8 cellular contexts compared by ENCODE assay signal in genomic region chr11:31809857-31810778, GRCh38. TPM values are rescaled to one million over a fixed set of nuclear protein-coding genes. Genes with fewer than 3 reads are reported as not detected.
DNase-seq lines count a peak whose midpoint lies in the region; ATAC-seq and TF ChIP-seq lines count a peak whose summit lies in the region.

No MANE protein-coding gene starts in this region.

- no peak for TF ChIP-seq RAD21 in HCT116 (IDR thresholded peaks at IDR 0.05; ENCODE audit: low read depth)

- H4K20me1 ChIP-seq in HCT116 (ENCODE audit: insufficient read depth), result no peaks in the 10 kb centered on the region

- DNase-seq in AG10803 (ENCODE audit: low read depth), result peak; percentile 46
- DNase-seq in HCT116 (ENCODE audit: low read depth, low spot score), result no peak
- DNase-seq in T1000 (lab: John Stamatoyannopoulos, UW), result peak; percentile 22
- DNase-seq in fibroblast of gingiva (ENCODE audit: low read depth), result peak; percentile 34
- no peak for DNase-seq in NCI-H187 treated with DMSO at 0.1 percent for 48 hours (lab: John Stamatoyannopoulos, UW)
- no peak for DNase-seq in SIG-M5 treated with dmso at 0.1 percent for 504 hours (lab: John Stamatoyannopoulos, UW; ENCODE audit: unreplicated experiment)

- H3K4me1 ChIP-seq in HCT116 (ENCODE audit: control insufficient read depth in 1 of 2, insufficient read depth in 2 of 2, low read length in 2 of 2) (peaks cover 0 to 16% of the 10 kb centered on the region in 2 experiments; a peak in 2 of 4 replicates), neutrophil (ENCODE audit: control insufficient read depth in 1 of 2, insufficient read depth in 1 of 2, low read depth in 1 of 2, low read length in 1 of 2) (peaks cover 33 to 48% of the 10 kb centered on the region in 2 experiments)

- peak overlapping the region; percentile 22; the same call in 1 of the 2 replicates for H3K27ac ChIP-seq in HCT116 (ENCODE audit: low read depth, low read length)
- no peak overlapping the region for H3K27ac ChIP-seq in neutrophil

- H3K4me3 ChIP-seq in AG10803 (ENCODE audit: low read length) (peak overlapping the region; percentile 62), HCT116 (replicated peaks in 1 of 2; ENCODE audit: low read depth in 1 of 2, low read length in 2 of 2) (peak overlapping the region; percentile 57 to 78), neutrophil (ENCODE audit: low read depth in 1 of 2, low read length in 1 of 2) (peak overlapping the region; percentile 3 to 39)

- H3K9me3 ChIP-seq in HCT116 (ENCODE audit: control insufficient read depth in 1 of 2, insufficient read depth in 1 of 2, low read depth in 1 of 2, low read length in 2 of 2) (no peaks in the 10 kb centered on the region), neutrophil (no peaks in the 10 kb centered on the region)

- H3K4me2 ChIP-seq in HCT116 (ENCODE audit: low read length), result peak overlapping the region; percentile 87

- CTCF ChIA-PET in HCT116 (lab: Charles Lee), result no interaction called here

- POLR2A ChIA-PET in HCT116 (lab: Charles Lee), result no interaction called here

- no TSS peak for BruUV-seq in HCT116 (replicated peaks; lab: Mats Ljungman, UMichigan)

- TF ChIP-seq POLR2A in HCT116 (IDR thresholded peaks at IDR 0.05; ENCODE audit: borderline replicate concordance, extremely low read depth, insufficient read depth, insufficient read length), result no peak

- H3K9ac ChIP-seq in HCT116 (ENCODE audit: low read length), result peak overlapping the region; percentile 60

- intact Hi-C loops in HCT116 (cut with micrococcal nuclease), result loop anchor here (1.0 kb wide), 1 partner anchor 48 kb away; no protein-coding TSS in a partner anchor

- no peak for TF ChIP-seq CTCF in AG10803 (conservative IDR thresholded peaks at IDR 0.05; ENCODE audit: low read length)
- TF ChIP-seq CTCF in HCT116 (IDR thresholded peaks at IDR 0.05 in 2 of 3, conservative IDR thresholded peaks at IDR 0.05 in 1 of 3; ENCODE audit: borderline replicate concordance in 1 of 3, insufficient read depth in 1 of 3, low read depth in 2 of 3, low read length in 2 of 3), result no peak
- no peak for TF ChIP-seq CTCF in neutrophil (IDR thresholded peaks at IDR 0.05)

- no peaks in the 10 kb centered on the region for H3K36me3 ChIP-seq in HCT116 (ENCODE audit: control insufficient read depth in 1 of 2, insufficient read depth in 2 of 2, low read length in 2 of 2)
- H3K36me3 ChIP-seq in neutrophil, result no peaks in the 10 kb centered on the region

- H3K27me3 ChIP-seq in HCT116 (ENCODE audit: insufficient read depth, low read length), result no peaks in the 10 kb centered on the region
- H3K27me3 ChIP-seq in neutrophil, result peaks cover 100% of the 10 kb centered on the region

- H3K79me2 ChIP-seq in HCT116 (ENCODE audit: insufficient read depth, low read length), result no peaks in the 10 kb centered on the region

- RAD21 ChIA-PET in HCT116 (lab: Charles Lee; ENCODE audit: low non-redundant PET in 1 of 2, low total read pairs in 2 of 2, uncharacterized antibody in 2 of 2, unreplicated experiment in 2 of 2), result no interaction called here

- ATAC-seq in HCT116, result peak; percentile 78
- ATAC-seq in GM19467 (IDR thresholded peaks at IDR 0.05; ENCODE audit: unreplicated experiment), result no peak

- no peaks in the 10 kb centered on the region for H3K9me2 ChIP-seq in HCT116 (ENCODE audit: insufficient read depth)

- H2AFZ ChIP-seq in HCT116 (ENCODE audit: low read depth, low read length, poor library complexity, severe bottlenecking), result peak overlapping the region; percentile 93

TF ChIP-seq in HCT116, 20 proteins besides CTCF, POLR2A, EP300 and RAD21:
- TF ChIP-seq FOSL1 (IDR thresholded peaks at IDR 0.05; ENCODE audit: low read depth), result no peak
- TF ChIP-seq SIN3A (IDR thresholded peaks at IDR 0.05; ENCODE audit: low read depth), result 0 out of 2 replicates have a peak, but pooled peaks have one; percentile 7
- TF ChIP-seq ZFX (IDR thresholded peaks at IDR 0.05), result peak; percentile 67
- no peak for TF ChIP-seq POLR2AphosphoS5 (IDR thresholded peaks at IDR 0.05; ENCODE audit: low read depth, low read length)
- no peak for TF ChIP-seq SP1 (IDR thresholded peaks at IDR 0.05; ENCODE audit: low read depth)
TF ChIP-seq in HCT116: peak in this region for 2.

RNA-seq across cellular contexts. Expression of gene PAX6, which starts 1.0 kb away (rescaled TPM):
- total RNA-seq in HCT116 (2021; ENCODE audit: unreplicated experiment), result 5.3 TPM
- 2.6 and 2.8 TPM in 2 replicates for polyA plus RNA-seq in HCT116 (2012)

Comparison
In these comparisons a context has a peak if more than half of its experiments do, and no peak if none do; other contexts are left out.
1. DNase-seq: peak in AG10803 (single experiment), T1000 (single experiment) and fibroblast of gingiva (single experiment); none in HCT116 (single experiment), NCI-H187 treated with DMSO at 0.1 percent for 48 hours (single experiment) and SIG-M5 treated with dmso at 0.1 percent for 504 hours (single experiment).
2. Peak in every context shown above with its lines, with median percentiles within 50 percentile points of each other: H3K4me3 ChIP-seq.